Comparison of ENCODE assay signal across 1 cellular context in genomic region chr22:41900652-41901312, GRCh38.
TF ChIP-seq lines count a peak whose summit lies in the region.

No MANE protein-coding gene starts in this region.

TF ChIP-seq in K562, 482 proteins besides CTCF, POLR2A, EP300 and RAD21:
- TF ChIP-seq ZFX (CRISPR knock-in tag; IDR thresholded peaks at IDR 0.05), result peak; percentile 17; the same call in 1 of the 2 replicates
- TF ChIP-seq, protein P1, sequence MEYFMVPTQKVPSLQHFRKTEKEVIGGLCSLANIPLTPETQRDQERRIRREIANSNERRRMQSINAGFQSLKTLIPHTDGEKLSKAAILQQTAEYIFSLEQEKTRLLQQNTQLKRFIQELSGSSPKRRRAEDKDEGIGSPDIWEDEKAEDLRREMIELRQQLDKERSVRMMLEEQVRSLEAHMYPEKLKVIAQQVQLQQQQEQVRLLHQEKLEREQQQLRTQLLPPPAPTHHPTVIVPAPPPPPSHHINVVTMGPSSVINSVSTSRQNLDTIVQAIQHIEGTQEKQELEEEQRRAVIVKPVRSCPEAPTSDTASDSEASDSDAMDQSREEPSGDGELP (CRISPR knock-in tag; IDR thresholded peaks at IDR 0.05; ENCODE audit: borderline replicate concordance), result 0 out of 2 replicates have a peak, but pooled peaks have one; percentile 15
- TF ChIP-seq POLR2G (IDR thresholded peaks at IDR 0.05; ENCODE audit: low read depth, low read length), result peak; percentile 65; the same call in 1 of the 2 replicates
- 0 out of 2 replicates have a peak, but pooled peaks have one; percentile 16 for TF ChIP-seq MYNN (IDR thresholded peaks at IDR 0.05)
- no peak for TF ChIP-seq MYNN (CRISPR knock-in tag; IDR thresholded peaks at IDR 0.05)
- no peak for TF ChIP-seq MAFF (IDR thresholded peaks at IDR 0.05; ENCODE audit: low read length)
